ENCODE assay signal across 8 cellular contexts in the genomic region with DNA sequence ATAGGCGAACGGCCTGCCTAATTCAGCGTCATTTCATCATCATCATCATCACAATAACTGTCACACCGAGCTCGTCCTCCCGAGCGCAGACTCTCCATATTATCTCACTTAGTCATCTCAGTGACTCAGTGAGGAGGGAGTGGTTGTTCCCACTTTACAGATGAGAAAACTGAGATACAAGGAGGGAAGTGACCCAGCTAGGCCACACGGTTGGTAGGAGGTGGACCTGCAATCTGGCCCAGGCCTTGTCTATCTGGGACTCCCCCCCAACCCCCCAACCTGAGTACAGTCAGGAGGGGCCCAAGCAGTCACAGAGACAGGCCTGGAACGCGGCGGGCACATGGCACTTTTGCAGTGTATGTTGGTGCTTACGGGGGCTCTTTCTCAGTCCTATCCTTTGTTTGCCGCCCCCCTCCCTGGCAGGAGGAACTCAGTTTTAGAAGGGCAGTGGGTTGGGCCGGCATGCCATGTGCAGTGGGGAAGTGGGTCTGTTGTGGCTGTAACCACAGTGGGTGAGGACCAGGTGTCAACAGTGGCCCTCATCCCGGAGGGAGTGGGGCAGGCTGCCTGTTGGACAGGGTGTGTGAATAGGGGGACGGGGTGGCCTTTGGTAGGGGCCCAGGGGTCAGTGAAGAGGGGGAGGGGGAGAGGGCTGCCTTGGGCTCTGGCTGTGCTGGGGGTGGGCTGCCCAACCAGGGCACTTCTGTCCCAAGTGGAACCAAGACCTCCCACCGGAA. TPM values are rescaled to one million over a fixed set of nuclear protein-coding genes. Genes with fewer than 3 reads are reported as not detected.
DNase-seq lines count a peak whose midpoint lies in the region; ATAC-seq, FAIRE-seq and TF ChIP-seq lines count a peak whose summit lies in the region.

No MANE protein-coding gene starts in this region.

- DNase-seq in Calu3 (no peak), RWPE2 (ENCODE audit: low spot score) (no peak), esophagus muscularis mucosa (ENCODE audit: extremely low spot score) (no peak), pancreas (peak in 4 of 6 donors; percentile 37 to 60 (median 50)), mesenteric fat pad (ENCODE audit: low spot score) (no peak), G401 (ENCODE audit: low spot score) (no peak), HuH-7.5 (ENCODE audit: low spot score) (no peak), lower leg skin (ENCODE audit: low spot score in 2 of 2) (no peak)

- peaks cover 6% of the 10 kb centered on the region; the same call in 1 of the 2 replicates for H3K36me3 ChIP-seq in RWPE2 (ENCODE audit: low read depth)
- no peaks in the 10 kb centered on the region for H3K36me3 ChIP-seq in esophagus muscularis mucosa
- no peaks in the 10 kb centered on the region for H3K36me3 ChIP-seq in pancreas

- H3K27me3 Mint-ChIP-seq in Calu3 (ENCODE audit: unreplicated experiment): no peaks in the 10 kb centered on the region

- BruUV-seq in Calu3 (replicated peaks; lab: Mats Ljungman, UMichigan): no TSS peak

- in situ Hi-C loops in G401 (cut with HindIII; ENCODE audit: low sequenced_read_pairs): no loop called here

- no peak for TF ChIP-seq EP300 in esophagus muscularis mucosa (IDR thresholded peaks at IDR 0.05)

- H3K4me1 ChIP-seq in RWPE2 (ENCODE audit: insufficient read depth, poor library complexity, severe bottlenecking) (peaks cover 29% of the 10 kb centered on the region), esophagus muscularis mucosa (peaks cover 41 to 47% (median 43%) of the 10 kb centered on the region in 4 donors), pancreas (peaks cover 6 to 21% (median 19%) of the 10 kb centered on the region in 3 donors)

- H3K27ac ChIP-seq in RWPE2 (ENCODE audit: poor library complexity, severe bottlenecking) (peak overlapping the region; percentile 91), esophagus muscularis mucosa (replicated peaks in 1 of 4) (peak overlapping the region; percentile 90 to 99 (median 98)), pancreas (peak overlapping the region in 3 of 4 donors; percentile 88 to 91 (median 88))

- CTCF ChIA-PET in Calu3 (lab: Charles Lee): interaction anchor here (0.9 to 1.1 kb wide), 2 partner anchors 53 to 119 kb away, joined by 3 to 4 read pairs; no protein-coding TSS in a partner anchor

- H3K27me3 ChIP-seq in RWPE2 (ENCODE audit: insufficient read depth, poor library complexity, severe bottlenecking) (no peaks in the 10 kb centered on the region), esophagus muscularis mucosa (peaks cover 0 to 4% (median 0%) of the 10 kb centered on the region in 4 donors), pancreas (no peaks in the 10 kb centered on the region)

- ATAC-seq in RWPE2 (ENCODE audit: low read depth) (no peak; the same call in 2 of the 3 replicates), pancreas (no peak)

- no peak for TF ChIP-seq POLR2A in esophagus muscularis mucosa (IDR thresholded peaks at IDR 0.05; ENCODE audit: low read depth)
- no peak for TF ChIP-seq POLR2A in lower leg skin (IDR thresholded peaks at IDR 0.05)

- intact Hi-C loops in Calu3 (cut with micrococcal nuclease; ENCODE audit: unreplicated experiment): loop anchor here (10.0 kb wide), 1 partner anchor 110 kb away; no protein-coding TSS in a partner anchor
- intact Hi-C loops in esophagus muscularis mucosa (cut with DNase I): loop anchor here (2.0 to 5.0 kb wide), 4 partner anchors 42 to 154 kb away; no protein-coding TSS in a partner anchor
- intact Hi-C loops in pancreas (cut with DNase I): loop anchor here in 1 of 3 donors (5.0 to 10.0 kb wide), 2 partner anchors 118 to 150 kb away; no protein-coding TSS in a partner anchor
- intact Hi-C loops in lower leg skin (cut with DNase I; ENCODE audit: low total_unique reads): no loop called here

- FAIRE-seq in pancreas (lab: Jason Lieb, UNC): no peak

- TF ChIP-seq CTCF in Calu3 (IDR thresholded peaks at IDR 0.05; ENCODE audit: unreplicated experiment): no peak
- TF ChIP-seq CTCF in RWPE2 (IDR thresholded peaks at IDR 0.05; ENCODE audit: poor library complexity, severe bottlenecking): no peak
- TF ChIP-seq CTCF in esophagus muscularis mucosa (IDR thresholded peaks at IDR 0.05): no peak
- TF ChIP-seq CTCF in pancreas (IDR thresholded peaks at IDR 0.05): no peak
- TF ChIP-seq CTCF in lower leg skin (IDR thresholded peaks at IDR 0.05): no peak

- 70% methylated on average over 13 of the region's 17 CpGs for WGBS in esophagus muscularis mucosa
- WGBS in pancreas, 2 donors: 89 to 96% methylated on average over 16 to 17 of the region's 17 CpGs
- WGBS in lower leg skin, 2 donors: 65 to 72% methylated on average over 16 to 17 of the region's 17 CpGs

- H3K4me1 Mint-ChIP-seq in Calu3 (ENCODE audit: low read depth, unreplicated experiment): peaks cover 8% of the 10 kb centered on the region

- H3K36me3 Mint-ChIP-seq in Calu3 (ENCODE audit: insufficient read depth, unreplicated experiment): peaks cover 15% of the 10 kb centered on the region

- H3K9me3 ChIP-seq in RWPE2 (ENCODE audit: severe bottlenecking) (no peaks in the 10 kb centered on the region), esophagus muscularis mucosa (no peaks in the 10 kb centered on the region), pancreas (no peaks in the 10 kb centered on the region)

- H3K4me3 ChIP-seq in RWPE2 (ENCODE audit: severe bottlenecking) (no peak overlapping the region), esophagus muscularis mucosa (peak overlapping the region; percentile 57 to 90 (median 77)), pancreas (peak overlapping the region in 2 of 4 donors; percentile 76 to 86), lower leg skin (ENCODE audit: low read depth, poor library complexity, severe bottlenecking) (no peak overlapping the region)

- no peaks in the 10 kb centered on the region for H3K9me3 Mint-ChIP-seq in Calu3 (ENCODE audit: low read depth, unreplicated experiment)

- H3K27ac Mint-ChIP-seq in Calu3 (ENCODE audit: unreplicated experiment): no peak overlapping the region

- H3K4me3 Mint-ChIP-seq in Calu3 (ENCODE audit: low read depth, unreplicated experiment): peak overlapping the region; percentile 54

RNA-seq across cellular contexts. Expression of a gene that starts 1.7 kb away (rescaled TPM):
- total RNA-seq in Calu3 (2022): 15.0 and 20.4 TPM in 2 replicates
- 10 to 100 TPM; 46.4 to 81.0 (median 63.7) TPM for total RNA-seq in esophagus muscularis mucosa
- total RNA-seq in pancreas: 10 to 100 TPM; 20.2 to 34.1 (median 22.9) TPM
- 10 to 100 TPM; 22.4 to 35.1 TPM for polyA plus RNA-seq in pancreas
- total RNA-seq in mesenteric fat pad: 129 TPM
- total RNA-seq in G401 (2014; rRNA removed; shearing (Covaris generic)): 18.9 and 25.8 TPM in 2 replicates
- total RNA-seq in lower leg skin: 100 to 1,000 TPM; 143 to 242 (median 166) TPM

Comparison
In these comparisons a context has a peak if more than half of its experiments do, and no peak if none do; other contexts are left out.
1. DNase-seq: peak in pancreas (4 of 6); none in Calu3 (single experiment), RWPE2 (single experiment), esophagus muscularis mucosa (single experiment), mesenteric fat pad (single experiment), G401 (single experiment), HuH-7.5 (single experiment) and lower leg skin (0 of 2).
2. H3K4me3 ChIP-seq: peak in esophagus muscularis mucosa (4 of 4); none in RWPE2 (single experiment) and lower leg skin (single experiment).
3. Peak in every context shown above with its lines, with median percentiles within 50 percentile points of each other: H3K27ac ChIP-seq.